ENCODE assay signal across 22 cellular contexts in the genomic region with DNA sequence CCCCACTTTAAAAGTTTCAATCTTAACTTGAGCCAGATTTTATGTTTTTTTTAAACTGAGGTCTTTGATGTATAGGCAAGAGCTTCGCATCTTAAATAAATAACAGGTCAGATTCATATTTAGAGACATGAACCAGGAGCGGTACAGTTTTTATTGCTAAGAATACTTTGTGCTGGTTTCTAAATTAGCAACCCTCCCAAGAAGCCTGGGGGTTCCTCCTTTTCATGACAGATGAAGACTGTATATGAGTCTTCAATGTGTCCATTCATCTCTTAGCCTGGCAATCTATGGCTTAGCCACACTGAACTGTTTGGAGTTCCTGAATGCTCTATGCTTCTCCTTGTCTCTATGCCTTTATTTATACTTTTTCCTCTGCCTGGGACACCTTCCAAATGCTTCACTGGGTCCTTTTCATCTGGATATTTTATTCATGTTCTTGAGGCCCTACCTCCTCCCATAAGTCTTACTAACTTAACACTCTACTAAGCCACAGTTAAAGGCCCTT.
"Had no signal": no experiment of that assay in that cellular context is flagged by ENCODE, and none has a peak within 500 bp of the region (broad histone marks: within the 10 kb centered on the region; RNA-seq: fewer than 3 reads in every experiment).

No MANE protein-coding gene starts in this region.

- H3K9ac ChIP-seq: neural progenitor cell had no signal

- H3K4me3 ChIP-seq: dorsolateral prefrontal cortex, esophagus squamous epithelium, lung, neural progenitor cell, psoas muscle, sigmoid colon, stomach, thyroid gland, upper lobe of left lung had no signal

- H3K36me3 ChIP-seq: esophagus squamous epithelium, neural progenitor cell, sigmoid colon, stomach, thyroid gland, upper lobe of left lung had no signal

- H3K27me3 ChIP-seq: esophagus squamous epithelium, neural progenitor cell, sigmoid colon, stomach, thyroid gland, upper lobe of left lung had no signal

- H3K9me3 ChIP-seq: esophagus squamous epithelium, psoas muscle, sigmoid colon, thyroid gland had no signal

- H3K27ac ChIP-seq: dorsolateral prefrontal cortex, esophagus squamous epithelium, neural progenitor cell, psoas muscle, sigmoid colon, stomach, thyroid gland, upper lobe of left lung had no signal

- H3K4me1 ChIP-seq: esophagus squamous epithelium, neural progenitor cell, psoas muscle, sigmoid colon, stomach, thyroid gland, upper lobe of left lung had no signal

- FAIRE-seq: colon, frontal cortex, keratinocyte, urothelium cell line had no signal

- DNase-seq: dorsolateral prefrontal cortex; effector CD8-positive, alpha-beta T cell; endodermal cell; esophagus squamous epithelium; natural killer cell; nucleus accumbens; posterior cingulate gyrus; psoas muscle; right cardiac atrium; sigmoid colon; stimulated activated CD4-positive, alpha-beta T cell treated with anti-CD3 and anti-CD28 coated beads, Interleukin-2, amount 100 ng/mL, for 24 hours; stimulated activated CD4-positive, alpha-beta T cell treated with anti-CD3 and anti-CD28 coated beads, Interleukin-4, amount 100 ng/mL, for 24 hours; stimulated activated naive CD4-positive, alpha-beta T cell treated with Interleukin-2 at 50 U/mL for 16 hours; stomach; thyroid gland; upper lobe of left lung had no signal
